In the genomic region with DNA sequence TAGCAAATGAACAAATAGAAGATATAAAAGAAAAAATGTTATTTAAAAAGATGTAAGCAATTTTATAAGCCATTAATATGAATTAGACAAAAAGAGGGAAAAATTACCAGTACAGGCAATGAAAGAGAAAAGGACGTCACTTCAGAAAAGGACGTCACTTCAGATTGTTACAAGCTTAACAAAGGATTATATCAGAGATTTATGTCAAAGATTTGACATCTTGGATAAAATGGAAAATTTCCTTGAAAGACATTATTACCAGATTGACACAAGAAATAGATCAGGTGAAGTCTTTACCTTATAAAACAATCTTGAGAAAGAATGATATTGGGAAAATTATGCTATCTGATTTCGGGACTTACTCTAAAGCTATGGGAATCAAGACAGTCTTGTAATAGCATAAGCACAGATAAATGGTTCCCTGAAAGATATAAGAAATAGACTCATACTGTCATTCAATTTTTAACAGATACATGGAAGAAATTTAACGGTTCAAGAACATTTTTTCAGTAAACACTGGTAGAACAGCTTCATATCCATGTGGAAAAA, we compare ENCODE assay signal across 11 cellular contexts.
"Had no signal": no experiment of that assay in that cellular context is flagged by ENCODE, and none has a peak within 500 bp of the region (broad histone marks: within the 10 kb centered on the region; RNA-seq: fewer than 3 reads in every experiment).

No MANE protein-coding gene starts in this region.

- H3K27ac ChIP-seq: GM23248 had no signal

- ATAC-seq: GM23338, HCT116 had no signal

- DNase-seq: GM23248, GOT3, H7, H9, HCEC 1CT, HFFc6 had no signal

- H3K4me1 ChIP-seq: HAP-1 had no signal

- H3K9me3 ChIP-seq: HAP-1 had no signal

- H3K4me3 ChIP-seq: GM23248, GM23338, HAP-1 had no signal

- FAIRE-seq: H1, H54 had no signal

- H3K4me2 ChIP-seq: GM23338 had no signal

- H2AFZ ChIP-seq: GM23248, GM23338 had no signal

- H3K36me3 ChIP-seq: HAP-1 had no signal

- H3K9ac ChIP-seq: GM23248 had no signal
